In the genomic region with DNA sequence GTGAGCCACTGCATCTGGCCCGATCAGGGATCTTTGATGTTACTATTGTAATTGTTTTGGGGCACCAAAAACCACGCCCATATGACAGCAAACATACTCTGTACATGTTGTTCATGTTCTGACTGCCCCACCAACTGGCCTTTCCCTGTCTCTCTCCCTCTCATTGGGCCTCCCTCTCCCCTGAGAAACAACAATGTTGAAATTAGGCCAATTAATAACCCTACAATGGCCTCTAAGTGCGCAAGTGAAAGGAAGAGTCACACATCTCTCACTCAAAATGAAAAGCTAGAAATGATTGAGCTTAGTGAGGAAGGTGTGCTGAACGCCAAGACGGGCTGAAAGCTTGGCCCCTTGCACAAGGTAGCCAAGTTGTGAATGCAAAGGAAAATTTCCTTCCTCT, we compare ENCODE assay signal across 24 cellular contexts. TPM values are rescaled to one million over a fixed set of nuclear protein-coding genes. Genes with fewer than 3 reads are reported as not detected.
DNase-seq lines count a peak whose midpoint lies in the region; ATAC-seq, FAIRE-seq and TF ChIP-seq lines count a peak whose summit lies in the region.
"Had no signal": no experiment of that assay in that cellular context is flagged by ENCODE, and none has a peak within 500 bp of the region (broad histone marks: within the 10 kb centered on the region; RNA-seq: fewer than 3 reads in every experiment).

No MANE protein-coding gene starts in this region.

- no peak for FAIRE-seq in GM12878 (lab: Jason Lieb, UNC)
- FAIRE-seq: A549, GM12891, GM18507 had no signal

- TF ChIP-seq RAD21 in GM12878 (IDR thresholded peaks at IDR 0.05; ENCODE audit: insufficient read depth, low read depth, low read length) = no peak

- H2AFZ ChIP-seq in GM12878 (ENCODE audit: control insufficient read depth, low read depth, low read length) = no peak overlapping the region

- no peak overlapping the region for H3K4me3 Mint-ChIP-seq in activated CD4-positive, alpha-beta memory T cell treated with anti-CD3 and anti-CD28 coated beads for 36 hours
- H3K4me3 Mint-ChIP-seq in activated CD4-positive, alpha-beta memory T cell treated with anti-CD3 and anti-CD28 coated beads, Interleukin-2, amount 10 ng/mL, durations not matched to agents 7 days and 5 days = no peak overlapping the region
- H3K4me3 Mint-ChIP-seq in stimulated activated memory B cell treated with anti-CD40 and anti-IgM and Interleukin-4, amounts not matched to agents 10 μg/mL and 1 μg/mL and 100 μg/mL, for 72 hours = no peak overlapping the region
- H3K4me3 Mint-ChIP-seq: CD4-positive, alpha-beta memory T cell; H9 had no signal

- intact Hi-C loops in activated CD4-positive, alpha-beta memory T cell treated with anti-CD3 and anti-CD28 coated beads for 36 hours (cut with micrococcal nuclease) = no loop called here
- intact Hi-C loops in GM12878 (cut with micrococcal nuclease; ENCODE audit: unreplicated experiment) = no loop called here

- no peak for TF ChIP-seq CTCF in GM12878 (IDR thresholded peaks at IDR 0.05 in 2 of 3, conservative IDR thresholded peaks at IDR 0.05 in 1 of 3; ENCODE audit: control insufficient read depth in 2 of 3, extremely low read depth in 1 of 3, insufficient read depth in 1 of 3, low read depth in 3 of 3, low read length in 3 of 3)

- SMC1A ChIA-PET in GM12878 (lab: Charles Lee; ENCODE audit: uncharacterized antibody, unreplicated experiment) = no interaction called here

- peak; percentile 58 for DNase-seq in activated CD4-positive, alpha-beta memory T cell treated with anti-CD3 and anti-CD28 coated beads for 36 hours
- no peak for DNase-seq in activated CD4-positive, alpha-beta memory T cell treated with anti-CD3 and anti-CD28 coated beads, Interleukin-2, amount 10 ng/mL, durations not matched to agents 7 days and 5 days
- DNase-seq in stimulated activated CD4-positive, alpha-beta T cell treated with anti-CD3 and anti-CD28 coated beads, Interleukin-1b, Interleukin-23, amount 100 ng/mL, for 48 hours = peak; percentile 16
- DNase-seq in stimulated activated CD4-positive, alpha-beta T cell treated with anti-CD3 and anti-CD28 coated beads, Interleukin-12 subunit alpha, Interleukin-12 subunit beta, amount 100 ng/mL, for 4 hours = no peak
- no peak for DNase-seq in GM12878 (ENCODE audit: low read depth, low spot score)
- DNase-seq: CD4-positive, alpha-beta memory T cell; DMS153; GDM1; H9; Kasumi-1; MM.1S; NCI-H1092; NCI-H146; NCI-H2081; NCI-H2171 treated with DMSO at 0.1 percent for 48 hours; SJCRH30 had no signal

- no peak overlapping the region for H3K9ac ChIP-seq in GM12878 (ENCODE audit: control insufficient read depth, insufficient read depth, low read length)
- H3K9ac ChIP-seq: BLaER1 had no signal

- peaks cover 7% of the 10 kb centered on the region for H3K27me3 Mint-ChIP-seq in activated CD4-positive, alpha-beta memory T cell treated with anti-CD3 and anti-CD28 coated beads for 36 hours
- peaks cover 27% of the 10 kb centered on the region for H3K27me3 Mint-ChIP-seq in activated CD4-positive, alpha-beta memory T cell treated with anti-CD3 and anti-CD28 coated beads, Interleukin-2, amount 10 ng/mL, durations not matched to agents 7 days and 5 days
- H3K27me3 Mint-ChIP-seq in stimulated activated memory B cell treated with anti-CD40 and anti-IgM and Interleukin-4, amounts not matched to agents 10 μg/mL and 1 μg/mL and 100 μg/mL, for 72 hours = peaks cover 24% of the 10 kb centered on the region

- no peaks in the 10 kb centered on the region; the same call in 2 of the 3 replicates for H3K9me3 ChIP-seq in GM12878 (replicated peaks; ENCODE audit: control insufficient read depth, insufficient read depth, low read length)
- H3K9me3 ChIP-seq: SJCRH30 had no signal

- RAD21 ChIA-PET in GM12878 (lab: Charles Lee; ENCODE audit: unreplicated experiment) = no interaction called here

- H3K27me3 ChIP-seq in GM12878 (replicated peaks in 1 of 2; ENCODE audit: control insufficient read depth in 2 of 2, insufficient read depth in 2 of 2, low read length in 1 of 2) = no peaks in the 10 kb centered on the region
- H3K27me3 ChIP-seq: BLaER1, SJCRH30 had no signal

- no peak overlapping the region for H3K27ac ChIP-seq in GM12878 (ENCODE audit: control insufficient read depth, insufficient read depth)
- H3K27ac ChIP-seq: A549, BLaER1, SJCRH30 had no signal

- no peak for TF ChIP-seq EP300 in GM12878 (IDR thresholded peaks at IDR 0.05; ENCODE audit: borderline replicate concordance in 1 of 2, control insufficient read depth in 1 of 2, low read depth in 2 of 2, low read length in 2 of 2)

- no peaks in the 10 kb centered on the region for H4K20me1 ChIP-seq in GM12878 (ENCODE audit: control insufficient read depth, insufficient read depth)
- H4K20me1 ChIP-seq: BLaER1 had no signal

- peaks cover 7% of the 10 kb centered on the region for H3K4me1 Mint-ChIP-seq in activated CD4-positive, alpha-beta memory T cell treated with anti-CD3 and anti-CD28 coated beads for 36 hours (ENCODE audit: low read depth)
- peaks cover 6% of the 10 kb centered on the region for H3K4me1 Mint-ChIP-seq in activated CD4-positive, alpha-beta memory T cell treated with anti-CD3 and anti-CD28 coated beads, Interleukin-2, amount 10 ng/mL, durations not matched to agents 7 days and 5 days
- H3K4me1 Mint-ChIP-seq in stimulated activated memory B cell treated with anti-CD40 and anti-IgM and Interleukin-4, amounts not matched to agents 10 μg/mL and 1 μg/mL and 100 μg/mL, for 72 hours = no peaks in the 10 kb centered on the region

- no peak overlapping the region for H3K27ac Mint-ChIP-seq in activated CD4-positive, alpha-beta memory T cell treated with anti-CD3 and anti-CD28 coated beads for 36 hours
- H3K27ac Mint-ChIP-seq in activated CD4-positive, alpha-beta memory T cell treated with anti-CD3 and anti-CD28 coated beads, Interleukin-2, amount 10 ng/mL, durations not matched to agents 7 days and 5 days = no peak overlapping the region
- no peak overlapping the region for H3K27ac Mint-ChIP-seq in stimulated activated memory B cell treated with anti-CD40 and anti-IgM and Interleukin-4, amounts not matched to agents 10 μg/mL and 1 μg/mL and 100 μg/mL, for 72 hours
- H3K27ac Mint-ChIP-seq: CD4-positive, alpha-beta memory T cell; H9 had no signal

- no peak overlapping the region for H3K4me3 ChIP-seq in GM12878
- H3K4me3 ChIP-seq: A549, BLaER1, SJCRH30 had no signal

- WGBS in GM12878 (ENCODE audit: insufficient coverage, insufficient replicate concordance, low lambda C conversion rate, missing lambda C conversion rate) = under 1% methylated on average over 5 of the region's 5 CpGs

- CTCF ChIA-PET in activated CD4-positive, alpha-beta memory T cell treated with anti-CD3 and anti-CD28 coated beads for 36 hours (lab: Charles Lee) = no interaction called here
- CTCF ChIA-PET in activated CD4-positive, alpha-beta memory T cell treated with anti-CD3 and anti-CD28 coated beads, Interleukin-2, amount 10 ng/mL, durations not matched to agents 7 days and 5 days (lab: Charles Lee) = no interaction called here
- CTCF ChIA-PET in GM12878 (lab: Yijun Ruan, JAX) = no interaction called here

- no peaks in the 10 kb centered on the region for H3K4me1 ChIP-seq in GM12878 (ENCODE audit: control insufficient read depth, insufficient read depth, low read length)
- H3K4me1 ChIP-seq: A549, BLaER1, SJCRH30 had no signal

- ATAC-seq in GM12878 (peak; percentile 68), HG03139 (IDR thresholded peaks at IDR 0.05; ENCODE audit: unreplicated experiment) (no peak), GM21723 (IDR thresholded peaks at IDR 0.05; ENCODE audit: unreplicated experiment) (no peak)
- peak; percentile 64 for ATAC-seq in stimulated activated memory B cell treated with anti-CD40 and anti-IgM and Interleukin-4, amounts not matched to agents 10 μg/mL and 1 μg/mL and 100 μg/mL, for 72 hours
- ATAC-seq: A549, Panc1 had no signal

- H3K4me2 ChIP-seq in GM12878 (ENCODE audit: control insufficient read depth, insufficient read depth) = no peak overlapping the region
- H3K4me2 ChIP-seq: A549, BLaER1 had no signal

- POLR2A ChIA-PET in activated CD4-positive, alpha-beta memory T cell treated with anti-CD3 and anti-CD28 coated beads for 36 hours (lab: Charles Lee) = interaction anchor here (1.0 kb wide), 1 partner anchor 211 kb away, joined by 3 read pairs; no protein-coding TSS in a partner anchor
- POLR2A ChIA-PET in activated CD4-positive, alpha-beta memory T cell treated with anti-CD3 and anti-CD28 coated beads, Interleukin-2, amount 10 ng/mL, durations not matched to agents 7 days and 5 days (lab: Charles Lee) = no interaction called here
- POLR2A ChIA-PET in GM12878 (lab: Charles Lee) = no interaction called here

- in situ Hi-C loops in GM12878 (cut with MboI) = no loop called here

- H3K9me3 Mint-ChIP-seq in activated CD4-positive, alpha-beta memory T cell treated with anti-CD3 and anti-CD28 coated beads for 36 hours = peaks cover 5% of the 10 kb centered on the region
- H3K9me3 Mint-ChIP-seq in activated CD4-positive, alpha-beta memory T cell treated with anti-CD3 and anti-CD28 coated beads, Interleukin-2, amount 10 ng/mL, durations not matched to agents 7 days and 5 days = peaks cover 6% of the 10 kb centered on the region
- no peaks in the 10 kb centered on the region for H3K9me3 Mint-ChIP-seq in stimulated activated memory B cell treated with anti-CD40 and anti-IgM and Interleukin-4, amounts not matched to agents 10 μg/mL and 1 μg/mL and 100 μg/mL, for 72 hours

- H3K79me2 ChIP-seq in GM12878 (ENCODE audit: control insufficient read depth, insufficient read depth, low read length) = no peaks in the 10 kb centered on the region

- no TSS peak for BruUV-seq in GM12878 (replicated peaks; lab: Mats Ljungman, UMichigan)

- H3K36me3 Mint-ChIP-seq in activated CD4-positive, alpha-beta memory T cell treated with anti-CD3 and anti-CD28 coated beads for 36 hours = no peaks in the 10 kb centered on the region
- H3K36me3 Mint-ChIP-seq in activated CD4-positive, alpha-beta memory T cell treated with anti-CD3 and anti-CD28 coated beads, Interleukin-2, amount 10 ng/mL, durations not matched to agents 7 days and 5 days (ENCODE audit: low read depth) = no peaks in the 10 kb centered on the region
- H3K36me3 Mint-ChIP-seq in stimulated activated memory B cell treated with anti-CD40 and anti-IgM and Interleukin-4, amounts not matched to agents 10 μg/mL and 1 μg/mL and 100 μg/mL, for 72 hours = no peaks in the 10 kb centered on the region

- no peak for TF ChIP-seq POLR2A in GM12878 (IDR thresholded peaks at IDR 0.05; ENCODE audit: low read depth, low read length)

- no peaks in the 10 kb centered on the region for H3K36me3 ChIP-seq in GM12878 (ENCODE audit: control insufficient read depth in 2 of 2, insufficient read depth in 2 of 2, low read length in 1 of 2)
- H3K36me3 ChIP-seq: BLaER1, SJCRH30 had no signal

RNA-seq across cellular contexts. Expression of gene SDK1, which starts 50.3 kb away (rescaled TPM):
- total RNA-seq in activated CD4-positive, alpha-beta memory T cell treated with anti-CD3 and anti-CD28 coated beads for 36 hours = under 1 TPM; 0.14 to 0.24 TPM
- total RNA-seq in activated CD4-positive, alpha-beta memory T cell treated with anti-CD3 and anti-CD28 coated beads, Interleukin-2, amount 10 ng/mL, durations not matched to agents 7 days and 5 days = under 1 TPM; 0.03 to 0.05 TPM
- not detected in 2 replicates for total RNA-seq in GM12878 (2013; cell fraction: nucleolus; rRNA removed)
- total RNA-seq in GM12878 (2014; rRNA removed) (not detected in 2 replicates), GM12878 (2014; rRNA removed; fragmentation: Illumina TruSeq; extraction: Trizol) (not detected in 2 replicates), GM12878 (2021) (0.33 TPM in 1 of 2 replicates, not detected in the other)
- polyA plus RNA-seq in GM12878 (2011; ENCODE audit: low read depth) = not detected
- polyA plus RNA-seq in GM12878 (2011; rRNA removed) (0.14 TPM in 1 of 2 replicates, not detected in the other), GM12878 (2014; fragmentation: Illumina TruSeq; extraction: Trizol) (not detected in 2 replicates), GM12878 (2014; fragmentation: Nextera tagmentation; extraction: Ambion mirVana) (not detected), GM12878 (2014; rRNA removed) (not detected in 2 replicates), GM12878 (2016; fragmentation: Nextera tagmentation; extraction: Ambion mirVana) (not detected)
- 0.06 and 0.12 TPM in 2 replicates for polyA plus RNA-seq in GM12878 (2011; cell fraction: cytosol; rRNA removed)
- polyA plus RNA-seq in GM12878 (2011; cell fraction: nucleus; rRNA removed) = 0.04 and 0.10 TPM in 2 replicates
- polyA plus RNA-seq in GM12878 (2012) = not detected in 2 replicates
- polyA minus RNA-seq in GM12878 (2011; rRNA and poly(A)+ RNA removed) = 0.05 TPM in 1 of 2 replicates, not detected in the other
- polyA minus RNA-seq in GM12878 (2011; cell fraction: cytosol; rRNA and poly(A)+ RNA removed) = not detected in 2 replicates
- under 0.01 and 0.24 TPM in 2 replicates for polyA minus RNA-seq in GM12878 (2011; cell fraction: nucleus; rRNA and poly(A)+ RNA removed)
- polyA plus RNA-seq: CD4-positive, alpha-beta memory T cell had no signal

Comparison
In these comparisons a context has a peak if more than half of its experiments do, and no peak if none do; other contexts are left out.
1. DNase-seq: peak in activated CD4-positive, alpha-beta memory T cell treated with anti-CD3 and anti-CD28 coated beads for 36 hours (single experiment) and stimulated activated CD4-positive, alpha-beta T cell treated with anti-CD3 and anti-CD28 coated beads, Interleukin-1b, Interleukin-23, amount 100 ng/mL, for 48 hours (single experiment); none in activated CD4-positive, alpha-beta memory T cell treated with anti-CD3 and anti-CD28 coated beads, Interleukin-2, amount 10 ng/mL, durations not matched to agents 7 days and 5 days (single experiment), stimulated activated CD4-positive, alpha-beta T cell treated with anti-CD3 and anti-CD28 coated beads, Interleukin-12 subunit alpha, Interleukin-12 subunit beta, amount 100 ng/mL, for 4 hours (single experiment) and GM12878 (single experiment).
2. ATAC-seq: peak in GM12878 (single experiment) and stimulated activated memory B cell treated with anti-CD40 and anti-IgM and Interleukin-4, amounts not matched to agents 10 μg/mL and 1 μg/mL and 100 μg/mL, for 72 hours (single experiment); none in HG03139 (single experiment) and GM21723 (single experiment).